Comparison of ENCODE assay signal across 1 cellular context in genomic region chr19:18477974-18478373, GRCh38.
TF ChIP-seq lines count a peak whose summit lies in the region.

No MANE protein-coding gene starts in this region.

TF ChIP-seq in IMR-90, 13 proteins besides CTCF, POLR2A, EP300 and RAD21 (continued from another document):
- no peak for TF ChIP-seq BHLHE40 (IDR thresholded peaks at IDR 0.05; ENCODE audit: low read depth, low read length)
- TF ChIP-seq MAZ (IDR thresholded peaks at IDR 0.05; ENCODE audit: borderline replicate concordance, low read depth, low read length): no peak
- TF ChIP-seq RCOR1 (IDR thresholded peaks at IDR 0.05; ENCODE audit: insufficient replicate concordance, low read length): no peak
- no peak for TF ChIP-seq MXI1 (IDR thresholded peaks at IDR 0.05; ENCODE audit: borderline replicate concordance, low read depth, low read length)
- TF ChIP-seq FOS (IDR thresholded peaks at IDR 0.05; ENCODE audit: low read depth, low read length): no peak
- TF ChIP-seq CHD1 (IDR thresholded peaks at IDR 0.05; ENCODE audit: low read depth, low read length): no peak
- no peak for TF ChIP-seq MAFK (IDR thresholded peaks at IDR 0.05; ENCODE audit: low read depth, low read length)
